In the genomic region with DNA sequence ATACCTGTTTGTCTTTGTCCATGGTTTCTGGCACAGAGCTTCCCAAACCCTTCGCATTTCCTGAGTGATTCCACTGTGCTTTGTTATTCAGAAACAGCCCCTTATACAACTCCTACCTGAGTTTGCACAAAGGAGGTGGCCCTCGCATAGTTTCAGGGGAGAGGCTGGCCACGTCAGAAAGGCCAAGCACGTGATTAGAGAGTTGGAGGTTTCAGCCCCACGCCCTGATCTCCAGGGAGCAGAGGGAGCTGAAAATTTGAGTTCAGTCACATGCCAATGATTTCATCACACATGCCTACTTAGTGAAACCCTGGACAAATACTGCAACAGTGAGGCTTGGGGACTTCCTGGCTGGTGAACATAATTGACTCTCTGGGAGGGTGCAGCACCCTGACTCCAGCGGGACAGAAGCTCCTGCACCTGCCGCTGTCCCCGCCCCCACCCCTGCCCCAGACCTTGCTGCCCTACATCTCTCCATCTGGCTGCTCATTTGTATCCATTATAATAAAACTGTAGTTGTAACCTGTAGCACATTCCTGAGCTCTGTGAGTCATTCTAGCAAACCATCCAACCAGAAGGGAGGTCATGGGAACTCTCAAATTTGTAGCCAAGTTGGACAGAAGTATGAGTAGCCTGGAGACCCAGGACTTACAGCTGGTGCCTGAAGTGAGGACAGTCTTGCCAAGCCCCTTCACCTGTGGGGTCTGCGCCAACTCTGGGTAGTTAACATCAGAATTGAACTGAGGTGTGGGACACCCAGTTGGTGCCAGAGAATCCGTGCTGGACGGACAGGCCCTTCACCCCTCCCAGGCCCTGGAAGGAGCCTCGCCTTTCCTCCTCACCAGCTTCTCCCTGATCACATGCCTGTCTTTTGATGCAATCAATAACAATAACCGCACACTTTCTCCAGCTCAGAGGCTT, we compare ENCODE assay signal across 8 cellular contexts.
DNase-seq lines count a peak whose midpoint lies in the region; ATAC-seq and TF ChIP-seq lines count a peak whose summit lies in the region.

No MANE protein-coding gene starts in this region.

- H3K36me3 ChIP-seq in brain microvascular endothelial cell (replicated peaks) (no peaks in the 10 kb centered on the region), liver (ENCODE audit: control insufficient read depth in 4 of 4, insufficient read depth in 3 of 4, low read depth in 1 of 4, low read length in 3 of 4) (no peaks in the 10 kb centered on the region)

- WGBS in liver, result 52% methylated on average over 13 of the region's 13 CpGs

- TF ChIP-seq RAD21 in liver (IDR thresholded peaks at IDR 0.05), result peak; percentile 62

- H3K27ac ChIP-seq in AG04450 (ENCODE audit: low read depth, low read length) (peak overlapping the region; percentile 58), brain microvascular endothelial cell (peak overlapping the region; percentile 51), liver (ENCODE audit: low read depth in 1 of 2, low read length in 2 of 2) (peak overlapping the region; percentile 22 to 80)

- in situ Hi-C loops in brain microvascular endothelial cell (cut with HindIII; ENCODE audit: low pct_ligation_motif_present, low sequenced_read_pairs), result no loop called here

- no peak overlapping the region for H3K4me3 ChIP-seq in AG04450 (ENCODE audit: low read depth, low read length)
- no peak overlapping the region for H3K4me3 ChIP-seq in brain microvascular endothelial cell (ENCODE audit: low read depth, low read length)
- no peak overlapping the region for H3K4me3 ChIP-seq in liver (ENCODE audit: low read depth in 1 of 3, low read length in 3 of 3)

- H3K9me3 ChIP-seq in AG04450 (ENCODE audit: control insufficient read depth, insufficient read depth, low read length), result no peaks in the 10 kb centered on the region
- H3K9me3 ChIP-seq in liver (ENCODE audit: control insufficient read depth in 4 of 4, low read length in 3 of 4), result no peaks in the 10 kb centered on the region

- CTCF ChIA-PET in AG04450 (lab: Charles Lee), result interaction anchor here (0.6 kb wide), 1 partner anchor 1091 kb away, joined by 3 read pairs; no protein-coding TSS in a partner anchor

- no peak for DNase-seq in AG04450 (ENCODE audit: low read depth, low spot score)
- DNase-seq in M059J (ENCODE audit: low read depth), result peak; percentile 95
- peak; percentile 80 for DNase-seq in brain microvascular endothelial cell
- no peak for DNase-seq in hippocampal formation (lab: John Stamatoyannopoulos, UW)

- H3K4me1 ChIP-seq in liver (ENCODE audit: control insufficient read depth in 4 of 4, insufficient read depth in 4 of 4, low read length in 3 of 4), result peaks cover 0 to 11% (median 2%) of the 10 kb centered on the region in 4 donors

- H3K9ac ChIP-seq in liver (ENCODE audit: low read depth in 1 of 2, low read length in 2 of 2), result no peak overlapping the region

- TF ChIP-seq CTCF in AG04450 (IDR thresholded peaks at IDR 0.05; ENCODE audit: low read depth, low read length), result no peak
- no peak for TF ChIP-seq CTCF in brain microvascular endothelial cell (IDR thresholded peaks at IDR 0.05; ENCODE audit: low read depth, low read length, missing control alignments)
- TF ChIP-seq CTCF in liver (IDR thresholded peaks at IDR 0.05; ENCODE audit: low read depth, low read length, missing input control), result no peak

- H3K27me3 ChIP-seq in AG04450 (ENCODE audit: control insufficient read depth, insufficient read depth, low read length) (no peaks in the 10 kb centered on the region), brain microvascular endothelial cell (replicated peaks) (no peaks in the 10 kb centered on the region), liver (ENCODE audit: control insufficient read depth in 4 of 4, insufficient read depth in 4 of 4, low read length in 3 of 4) (no peaks in the 10 kb centered on the region)

- ATAC-seq in GM21737 (IDR thresholded peaks at IDR 0.05; ENCODE audit: unreplicated experiment) (no peak), GM21825 (IDR thresholded peaks at IDR 0.05; ENCODE audit: unreplicated experiment) (no peak), HG03196 (IDR thresholded peaks at IDR 0.05; ENCODE audit: unreplicated experiment) (no peak)

- POLR2A ChIA-PET in AG04450 (lab: Yijun Ruan, JAX), result interaction anchor here (0.6 kb wide), 3 partner anchors 16 to 977 kb away, joined by 3 to 5 read pairs (median 3); no protein-coding TSS in a partner anchor

TF ChIP-seq in liver, 16 proteins besides CTCF, POLR2A, EP300 and RAD21:
- TF ChIP-seq SP1 (IDR thresholded peaks at IDR 0.05), result peak; percentile 71
- peak; percentile 75 for TF ChIP-seq ATF3 (IDR thresholded peaks at IDR 0.05)
- no peak for TF ChIP-seq HNF4G (IDR thresholded peaks at IDR 0.05)
- peak; percentile 39 to 81 for TF ChIP-seq HNF4A (conservative IDR thresholded peaks at IDR 0.05)
- peak; percentile 68 for TF ChIP-seq FOXA2 (IDR thresholded peaks at IDR 0.05)
- TF ChIP-seq, protein P1, sequence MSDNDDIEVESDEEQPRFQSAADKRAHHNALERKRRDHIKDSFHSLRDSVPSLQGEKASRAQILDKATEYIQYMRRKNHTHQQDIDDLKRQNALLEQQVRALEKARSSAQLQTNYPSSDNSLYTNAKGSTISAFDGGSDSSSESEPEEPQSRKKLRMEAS (IDR thresholded peaks at IDR 0.05), result peak; percentile 78
- TF ChIP-seq, protein P2, sequence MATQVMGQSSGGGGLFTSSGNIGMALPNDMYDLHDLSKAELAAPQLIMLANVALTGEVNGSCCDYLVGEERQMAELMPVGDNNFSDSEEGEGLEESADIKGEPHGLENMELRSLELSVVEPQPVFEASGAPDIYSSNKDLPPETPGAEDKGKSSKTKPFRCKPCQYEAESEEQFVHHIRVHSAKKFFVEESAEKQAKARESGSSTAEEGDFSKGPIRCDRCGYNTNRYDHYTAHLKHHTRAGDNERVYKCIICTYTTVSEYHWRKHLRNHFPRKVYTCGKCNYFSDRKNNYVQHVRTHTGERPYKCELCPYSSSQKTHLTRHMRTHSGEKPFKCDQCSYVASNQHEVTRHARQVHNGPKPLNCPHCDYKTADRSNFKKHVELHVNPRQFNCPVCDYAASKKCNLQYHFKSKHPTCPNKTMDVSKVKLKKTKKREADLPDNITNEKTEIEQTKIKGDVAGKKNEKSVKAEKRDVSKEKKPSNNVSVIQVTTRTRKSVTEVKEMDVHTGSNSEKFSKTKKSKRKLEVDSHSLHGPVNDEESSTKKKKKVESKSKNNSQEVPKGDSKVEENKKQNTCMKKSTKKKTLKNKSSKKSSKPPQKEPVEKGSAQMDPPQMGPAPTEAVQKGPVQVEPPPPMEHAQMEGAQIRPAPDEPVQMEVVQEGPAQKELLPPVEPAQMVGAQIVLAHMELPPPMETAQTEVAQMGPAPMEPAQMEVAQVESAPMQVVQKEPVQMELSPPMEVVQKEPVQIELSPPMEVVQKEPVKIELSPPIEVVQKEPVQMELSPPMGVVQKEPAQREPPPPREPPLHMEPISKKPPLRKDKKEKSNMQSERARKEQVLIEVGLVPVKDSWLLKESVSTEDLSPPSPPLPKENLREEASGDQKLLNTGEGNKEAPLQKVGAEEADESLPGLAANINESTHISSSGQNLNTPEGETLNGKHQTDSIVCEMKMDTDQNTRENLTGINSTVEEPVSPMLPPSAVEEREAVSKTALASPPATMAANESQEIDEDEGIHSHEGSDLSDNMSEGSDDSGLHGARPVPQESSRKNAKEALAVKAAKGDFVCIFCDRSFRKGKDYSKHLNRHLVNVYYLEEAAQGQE (IDR thresholded peaks at IDR 0.05), result peak; percentile 63
- TF ChIP-seq YY1 (IDR thresholded peaks at IDR 0.05), result peak; percentile 39
- TF ChIP-seq EGR1 (IDR thresholded peaks at IDR 0.05; ENCODE audit: low read depth in 2 of 2), result peak in 1 of 2 donors; percentile 61
- peak; percentile 53 to 90 for TF ChIP-seq RXRA (IDR thresholded peaks at IDR 0.05)
- TF ChIP-seq FOXA1 (IDR thresholded peaks at IDR 0.05), result peak; percentile 37
- no peak for TF ChIP-seq NR2F2 (IDR thresholded peaks at IDR 0.05)
- TF ChIP-seq, protein P3, sequence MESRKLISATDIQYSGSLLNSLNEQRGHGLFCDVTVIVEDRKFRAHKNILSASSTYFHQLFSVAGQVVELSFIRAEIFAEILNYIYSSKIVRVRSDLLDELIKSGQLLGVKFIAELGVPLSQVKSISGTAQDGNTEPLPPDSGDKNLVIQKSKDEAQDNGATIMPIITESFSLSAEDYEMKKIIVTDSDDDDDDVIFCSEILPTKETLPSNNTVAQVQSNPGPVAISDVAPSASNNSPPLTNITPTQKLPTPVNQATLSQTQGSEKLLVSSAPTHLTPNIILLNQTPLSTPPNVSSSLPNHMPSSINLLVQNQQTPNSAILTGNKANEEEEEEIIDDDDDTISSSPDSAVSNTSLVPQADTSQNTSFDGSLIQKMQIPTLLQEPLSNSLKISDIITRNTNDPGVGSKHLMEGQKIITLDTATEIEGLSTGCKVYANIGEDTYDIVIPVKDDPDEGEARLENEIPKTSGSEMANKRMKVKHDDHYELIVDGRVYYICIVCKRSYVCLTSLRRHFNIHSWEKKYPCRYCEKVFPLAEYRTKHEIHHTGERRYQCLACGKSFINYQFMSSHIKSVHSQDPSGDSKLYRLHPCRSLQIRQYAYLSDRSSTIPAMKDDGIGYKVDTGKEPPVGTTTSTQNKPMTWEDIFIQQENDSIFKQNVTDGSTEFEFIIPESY (IDR thresholded peaks at IDR 0.05), result peak; percentile 71
- no peak for TF ChIP-seq GABPA (IDR thresholded peaks at IDR 0.05 in 1 of 2, conservative IDR thresholded peaks at IDR 0.05 in 1 of 2)
- no peak for TF ChIP-seq TAF1 (conservative IDR thresholded peaks at IDR 0.05)
- peak; percentile 48 to 61 for TF ChIP-seq JUND (IDR thresholded peaks at IDR 0.05)

Comparison
In these comparisons a context has a peak if more than half of its experiments do, and no peak if none do; other contexts are left out.
1. DNase-seq: peak in M059J (single experiment) and brain microvascular endothelial cell (single experiment); none in AG04450 (single experiment) and hippocampal formation (0 of 2).
2. Peak in every context shown above with its lines, with median percentiles within 50 percentile points of each other: H3K27ac ChIP-seq.